23 cellular contexts compared by ENCODE assay signal in genomic region chr2:108278631-108279030, GRCh38. TPM values are rescaled to one million over a fixed set of nuclear protein-coding genes. Genes with fewer than 3 reads are reported as not detected.
"Had no signal": no experiment of that assay in that cellular context is flagged by ENCODE, and none has a peak within 500 bp of the region (broad histone marks: within the 10 kb centered on the region; RNA-seq: fewer than 3 reads in every experiment).

No MANE protein-coding gene starts in this region.

- FAIRE-seq: colon, keratinocyte had no signal

- H3K27me3 ChIP-seq: ascending aorta, esophagus squamous epithelium, neural progenitor cell, sigmoid colon had no signal

- H3K36me3 ChIP-seq: ascending aorta, esophagus squamous epithelium, neural progenitor cell, sigmoid colon had no signal

- DNase-seq: activated CD4-positive, alpha-beta T cell treated with anti-CD3 and anti-CD28 coated beads, Interleukin-2, amount 50 U/mL, for 1 hour; activated naive CD4-positive, alpha-beta T cell treated with anti-CD3 and anti-CD28 coated beads for 36 hours; activated naive CD8-positive, alpha-beta T cell treated with anti-CD3 and anti-CD28 coated beads, Interleukin-2, amount 50 U/mL, for 24 hours; activated T-cell treated with anti-CD3 and anti-CD28 coated beads for 4 hours; esophagus squamous epithelium; hippocampal formation; midbrain; naive B cell; sigmoid colon; stimulated activated CD4-positive, alpha-beta T cell treated with anti-CD3 and anti-CD28 coated beads, Interleukin-1b, Interleukin-23, amount 100 ng/mL, for 48 hours; stimulated activated naive CD8-positive, alpha-beta T cell treated with anti-CD3 and anti-CD28 coated beads, Interleukin-15, amount 100 ng/mL, for 72 hours had no signal

- H3K4me3 ChIP-seq: ascending aorta, esophagus squamous epithelium, neural progenitor cell, sigmoid colon had no signal

RNA-seq across cellular contexts. Expression of gene SULT1C2, which starts 10.1 kb away (rescaled TPM):
- total RNA-seq: activated CD8-positive, alpha-beta memory T cell treated with anti-CD3 and anti-CD28 coated beads for 36 hours; activated naive CD4-positive, alpha-beta T cell treated with anti-CD3 and anti-CD28 coated beads for 36 hours; activated T-helper 17 cell treated with anti-CD3 and anti-CD28 coated beads, Interleukin-2, amount 50 U/mL, for 72 hours; ascending aorta; lung microvascular endothelial cell; pulmonary artery endothelial cell had no signal
- polyA plus RNA-seq: keratinocyte had no signal

RNA-seq across cellular contexts. Expression of gene SULT1C3, which starts 38.9 kb away (rescaled TPM):
- total RNA-seq: activated CD8-positive, alpha-beta memory T cell treated with anti-CD3 and anti-CD28 coated beads for 36 hours; activated naive CD4-positive, alpha-beta T cell treated with anti-CD3 and anti-CD28 coated beads for 36 hours; activated T-helper 17 cell treated with anti-CD3 and anti-CD28 coated beads, Interleukin-2, amount 50 U/mL, for 72 hours; ascending aorta; cardiac septum; esophagus squamous epithelium; left lobe of liver; lung microvascular endothelial cell; osteocyte; pulmonary artery endothelial cell; sigmoid colon; temporal lobe had no signal
- polyA plus RNA-seq: keratinocyte had no signal
